Comparison of ENCODE assay signal across 18 cellular contexts in genomic region chr3:31137718-31138465, GRCh38.
"Had no signal": no experiment of that assay in that cellular context is flagged by ENCODE, and none has a peak within 500 bp of the region (broad histone marks: within the 10 kb centered on the region; RNA-seq: fewer than 3 reads in every experiment).

No MANE protein-coding gene starts in this region.

- FAIRE-seq: endothelial cell of umbilical vein had no signal

- H3K9me3 ChIP-seq: ascending aorta, lower lobe of right lung, vagina had no signal

- H3K4me1 ChIP-seq: ascending aorta, lower lobe of right lung, vagina had no signal

- H3K4me3 Mint-ChIP-seq: activated naive CD4-positive, alpha-beta T cell treated with anti-CD3 and anti-CD28 coated beads, Interleukin-2, amount 50 U/mL, for 24 hours; activated T-cell treated with anti-CD3 and anti-CD28 coated beads, Interleukin-2, amount 50 U/mL, for 72 hours; nephron had no signal

- H3K9me3 Mint-ChIP-seq: activated naive CD4-positive, alpha-beta T cell treated with anti-CD3 and anti-CD28 coated beads, Interleukin-2, amount 50 U/mL, for 24 hours; nephron had no signal

- H3K27me3 ChIP-seq: ascending aorta, cardiac muscle cell, hepatocyte, vagina had no signal

- H3K27ac Mint-ChIP-seq: activated naive CD4-positive, alpha-beta T cell treated with anti-CD3 and anti-CD28 coated beads, Interleukin-2, amount 50 U/mL, for 24 hours; activated T-cell treated with anti-CD3 and anti-CD28 coated beads, Interleukin-2, amount 50 U/mL, for 72 hours; nephron had no signal

- H3K79me2 ChIP-seq: hepatocyte, parathyroid adenoma had no signal

- H3K27me3 Mint-ChIP-seq: activated naive CD4-positive, alpha-beta T cell treated with anti-CD3 and anti-CD28 coated beads, Interleukin-2, amount 50 U/mL, for 24 hours had no signal

- H3K4me1 Mint-ChIP-seq: activated naive CD4-positive, alpha-beta T cell treated with anti-CD3 and anti-CD28 coated beads, Interleukin-2, amount 50 U/mL, for 24 hours had no signal

- H3K36me3 ChIP-seq: ascending aorta, cardiac muscle cell, lower lobe of right lung, vagina had no signal

- H3K9ac ChIP-seq: parathyroid adenoma had no signal

- ATAC-seq: activated CD4-positive, CD25-positive, alpha-beta regulatory T cell treated with anti-CD3 and anti-CD28 coated beads, Interleukin-2, amount 50 U/mL, for 24 hours; activated T-cell treated with anti-CD3 and anti-CD28 coated beads, Interleukin-2, amount 50 U/mL, for 72 hours; left colon; lower lobe of right lung had no signal

- DNase-seq: activated CD4-positive, alpha-beta T cell treated with anti-CD3 and anti-CD28 coated beads, Interleukin-2, amount 50 U/mL, for 4 hours; activated effector memory CD4-positive, alpha-beta T cell treated with anti-CD3 and anti-CD28 coated beads, Interleukin-2, amount 50 U/mL, for 16 hours; activated T-cell treated with anti-CD3 and anti-CD28 coated beads, Interleukin-2, amount 50 U/mL, for 72 hours; dermis blood vessel endothelial cell; effector memory CD4-positive, alpha-beta T cell; left colon; lower lobe of right lung; stimulated activated CD8-positive, alpha-beta memory T cell treated with anti-CD3 and anti-CD28 coated beads, Interleukin-4, amount 100 ng/mL, for 48 hours; stimulated activated naive CD4-positive, alpha-beta T cell had no signal

- H3K27ac ChIP-seq: ascending aorta, cardiac muscle cell, hepatocyte, lower lobe of right lung, parathyroid adenoma, vagina had no signal

- H3K4me2 ChIP-seq: hepatocyte had no signal

- H3K4me3 ChIP-seq: ascending aorta, cardiac muscle cell, hepatocyte, lower lobe of right lung, vagina had no signal

- H3K36me3 Mint-ChIP-seq: activated naive CD4-positive, alpha-beta T cell treated with anti-CD3 and anti-CD28 coated beads, Interleukin-2, amount 50 U/mL, for 24 hours had no signal

- H2AFZ ChIP-seq: hepatocyte, parathyroid adenoma had no signal
